ENCODE assay signal across 22 cellular contexts in genomic region chr22:41507330-41508063, GRCh38. TPM values are rescaled to one million over a fixed set of nuclear protein-coding genes. Genes with fewer than 3 reads are reported as not detected.
DNase-seq lines count a peak whose midpoint lies in the region; ATAC-seq and TF ChIP-seq lines count a peak whose summit lies in the region.
"Had no signal": no experiment of that assay in that cellular context is flagged by ENCODE, and none has a peak within 500 bp of the region (broad histone marks: within the 10 kb centered on the region; RNA-seq: fewer than 3 reads in every experiment).

No MANE protein-coding gene starts in this region.

- H3K4ac ChIP-seq in mesendoderm (ENCODE audit: low read depth, low read length) = no peak overlapping the region

- DNase-seq in activated naive CD4-positive, alpha-beta T cell treated with anti-CD3 and anti-CD28 coated beads, Interleukin-2, amount 50 U/mL, for 72 hours (ENCODE audit: low spot score in 2 of 2) = no peak
- DNase-seq in activated naive CD4-positive, alpha-beta T cell treated with Interleukin-2 at 50 U/mL for 16 hours = no peak
- DNase-seq in mesendoderm (no peak), substantia nigra (lab: John Stamatoyannopoulos, UW) (peak in 4 of 49 donors; percentile 16 to 77 (median 36)), DMS114 treated with DMSO at 0.1 percent for 48 hours (lab: John Stamatoyannopoulos, UW; ENCODE audit: unreplicated experiment) (no peak), brain microvascular endothelial cell (no peak)
- DNase-seq: 8988T; activated CD4-positive, alpha-beta T cell treated with anti-CD3 and anti-CD28 coated beads for 48 hours; activated CD8-positive, alpha-beta memory T cell treated with anti-CD3 and anti-CD28 coated beads, Interleukin-2, amount 10 ng/mL, durations not matched to agents 7 days and 5 days; activated effector memory CD4-positive, alpha-beta T cell treated with Interleukin-2 at 50 U/mL for 16 hours; BE2C; EL; hippocampal formation; natural killer cell; NCI-H1105; NCI-H2081 treated with DMSO at 0.1 percent for 48 hours; NCI-H510A treated with DMSO at 0.1 percent for 48 hours; RPMI8226; stimulated activated CD4-positive, alpha-beta T cell treated with anti-CD3 and anti-CD28 coated beads, Interleukin-12 subunit alpha, Interleukin-12 subunit beta, amount 100 ng/mL, for 4 hours had no signal

- no peak overlapping the region for H3K4me3 Mint-ChIP-seq in brain
- H3K4me3 Mint-ChIP-seq: activated CD8-positive, alpha-beta memory T cell treated with anti-CD3 and anti-CD28 coated beads, Interleukin-2, amount 10 ng/mL, durations not matched to agents 7 days and 5 days; natural killer cell had no signal

- no peak for ATAC-seq in activated naive CD4-positive, alpha-beta T cell treated with anti-CD3 and anti-CD28 coated beads, Interleukin-2, amount 50 U/mL, for 72 hours
- ATAC-seq in GM21515 (IDR thresholded peaks at IDR 0.05; ENCODE audit: unreplicated experiment) = no peak
- ATAC-seq: activated CD8-positive, alpha-beta memory T cell treated with anti-CD3 and anti-CD28 coated beads, Interleukin-2, amount 10 ng/mL, durations not matched to agents 7 days and 5 days; natural killer cell had no signal

- no peaks in the 10 kb centered on the region for H3K27me3 ChIP-seq in mesendoderm (ENCODE audit: insufficient read depth, low read length, poor library complexity)
- H3K27me3 ChIP-seq in brain microvascular endothelial cell (replicated peaks) = no peaks in the 10 kb centered on the region
- H3K27me3 ChIP-seq: BE2C had no signal

- H3K4me1 ChIP-seq in mesendoderm (ENCODE audit: control insufficient read depth, low read depth, low read length) = peaks cover 4% of the 10 kb centered on the region
- H3K4me1 ChIP-seq: BE2C had no signal

- H3K36me3 Mint-ChIP-seq in activated naive CD4-positive, alpha-beta T cell treated with anti-CD3 and anti-CD28 coated beads, Interleukin-2, amount 50 U/mL, for 72 hours = no peaks in the 10 kb centered on the region
- peaks cover 40% of the 10 kb centered on the region for H3K36me3 Mint-ChIP-seq in brain

- no peak overlapping the region for H2AK5ac ChIP-seq in mesendoderm (ENCODE audit: low read length)

- H3K79me2 ChIP-seq in mesendoderm (ENCODE audit: control insufficient read depth, insufficient read depth, low read length) = no peaks in the 10 kb centered on the region

- H3K27ac Mint-ChIP-seq in activated naive CD4-positive, alpha-beta T cell treated with anti-CD3 and anti-CD28 coated beads, Interleukin-2, amount 50 U/mL, for 72 hours = peak overlapping the region; percentile 5 to 62
- H3K27ac Mint-ChIP-seq in brain = peak overlapping the region in 4 of 5 experiments; percentile 78 to 96 (median 94)
- H3K27ac Mint-ChIP-seq: activated CD8-positive, alpha-beta memory T cell treated with anti-CD3 and anti-CD28 coated beads, Interleukin-2, amount 10 ng/mL, durations not matched to agents 7 days and 5 days had no signal

- no peaks in the 10 kb centered on the region for H3K36me3 ChIP-seq in mesendoderm (ENCODE audit: control insufficient read depth, insufficient read depth, low read length)
- peaks cover 18% of the 10 kb centered on the region for H3K36me3 ChIP-seq in brain microvascular endothelial cell (replicated peaks)

- no peak overlapping the region for H3K4me2 ChIP-seq in mesendoderm (ENCODE audit: low read length)

- no peak overlapping the region for H3K23ac ChIP-seq in mesendoderm (ENCODE audit: low read length)

- no CpG with 5 or more reads among the region's 23 CpGs for WGBS in mesendoderm (ENCODE audit: extremely low coverage, insufficient coverage, low lambda C conversion rate)

- H4K8ac ChIP-seq in mesendoderm (ENCODE audit: low read depth, low read length) = no peak overlapping the region

- no peak overlapping the region for H2BK120ac ChIP-seq in mesendoderm (ENCODE audit: low read depth, low read length)

- H3K18ac ChIP-seq in mesendoderm (ENCODE audit: low read length) = no peak overlapping the region

- no peak overlapping the region for H3K4me3 ChIP-seq in mesendoderm (ENCODE audit: low read length)
- no peak overlapping the region for H3K4me3 ChIP-seq in brain microvascular endothelial cell (ENCODE audit: low read depth, low read length)

- H3K79me1 ChIP-seq in mesendoderm (ENCODE audit: low read length) = peaks cover 2% of the 10 kb centered on the region

- H3K27ac ChIP-seq in mesendoderm (ENCODE audit: low read depth, low read length) (no peak overlapping the region), substantia nigra (ENCODE audit: low read depth, low read length, poor library complexity, severe bottlenecking) (peak overlapping the region; percentile 88), brain microvascular endothelial cell (no peak overlapping the region)

- no peak overlapping the region for H2BK15ac ChIP-seq in mesendoderm (replicated peaks; ENCODE audit: low read depth)

- peaks cover 29% of the 10 kb centered on the region for H3K4me1 Mint-ChIP-seq in brain
- H3K4me1 Mint-ChIP-seq: activated CD8-positive, alpha-beta memory T cell treated with anti-CD3 and anti-CD28 coated beads, Interleukin-2, amount 10 ng/mL, durations not matched to agents 7 days and 5 days had no signal

- peak overlapping the region; percentile 34 for H3K56ac ChIP-seq in mesendoderm (ENCODE audit: low read length)

- H4K5ac ChIP-seq in mesendoderm (ENCODE audit: low read length) = no peak overlapping the region

- H3K27me3 Mint-ChIP-seq in brain = no peaks in the 10 kb centered on the region
- H3K27me3 Mint-ChIP-seq: activated CD8-positive, alpha-beta memory T cell treated with anti-CD3 and anti-CD28 coated beads, Interleukin-2, amount 10 ng/mL, durations not matched to agents 7 days and 5 days had no signal

- in situ Hi-C loops in brain microvascular endothelial cell (cut with HindIII; ENCODE audit: low pct_ligation_motif_present, low sequenced_read_pairs) = no loop called here

- no peaks in the 10 kb centered on the region for H3K9me3 Mint-ChIP-seq in activated naive CD4-positive, alpha-beta T cell treated with anti-CD3 and anti-CD28 coated beads, Interleukin-2, amount 50 U/mL, for 72 hours
- no peaks in the 10 kb centered on the region for H3K9me3 Mint-ChIP-seq in brain
- H3K9me3 Mint-ChIP-seq: natural killer cell had no signal

- H2BK5ac ChIP-seq in mesendoderm (ENCODE audit: low read length) = no peak overlapping the region

- TF ChIP-seq CTCF in brain (conservative IDR thresholded peaks at IDR 0.05) (no peak), brain microvascular endothelial cell (IDR thresholded peaks at IDR 0.05; ENCODE audit: low read depth, low read length, missing control alignments) (no peak)

- no peak overlapping the region for H3K9ac ChIP-seq in mesendoderm (ENCODE audit: low read length)

RNA-seq across cellular contexts. Expression of gene POLR3H, which starts 36.8 kb away (rescaled TPM):
- total RNA-seq in activated naive CD4-positive, alpha-beta T cell treated with anti-CD3 and anti-CD28 coated beads, Interleukin-2, amount 50 U/mL, for 72 hours = 10 to 100 TPM; 11.2 to 32.7 TPM
- polyA plus RNA-seq in brain (ENCODE audit: insufficient read depth, low read depth, low replicate concordance) = 39.3 TPM
- 25.5 TPM for polyA plus RNA-seq in mesendoderm (2013, experiment 1 of 2)
- polyA plus RNA-seq in mesendoderm (2013, experiment 2 of 2) = 24.3 TPM

RNA-seq across cellular contexts. Expression of gene ACO2, which starts 38.6 kb away (rescaled TPM):
- 100 to 1,000 TPM in 1 of 2 donors, 10 to 100 TPM in 1; 100.0 to 112 TPM for total RNA-seq in activated naive CD4-positive, alpha-beta T cell treated with anti-CD3 and anti-CD28 coated beads, Interleukin-2, amount 50 U/mL, for 72 hours
- 234 TPM for polyA plus RNA-seq in brain (ENCODE audit: insufficient read depth, low read depth, low replicate concordance)
- polyA plus RNA-seq in mesendoderm (2013, experiment 1 of 2) = 33.3 TPM
- 33.1 TPM for polyA plus RNA-seq in mesendoderm (2013, experiment 2 of 2)

RNA-seq across cellular contexts. Expression of gene PHF5A, which starts 39.0 kb away (rescaled TPM):
- 10 to 100 TPM; 61.3 to 76.5 TPM for total RNA-seq in activated naive CD4-positive, alpha-beta T cell treated with anti-CD3 and anti-CD28 coated beads, Interleukin-2, amount 50 U/mL, for 72 hours
- polyA plus RNA-seq in brain (ENCODE audit: insufficient read depth, low read depth, low replicate concordance) = 42.8 TPM
- polyA plus RNA-seq in mesendoderm (2013, experiment 1 of 2) = 112 TPM
- polyA plus RNA-seq in mesendoderm (2013, experiment 2 of 2) = 109 TPM

RNA-seq across cellular contexts. Expression of gene CSDC2, which starts 53.3 kb away (rescaled TPM):
- not detected for total RNA-seq in activated naive CD4-positive, alpha-beta T cell treated with anti-CD3 and anti-CD28 coated beads, Interleukin-2, amount 50 U/mL, for 72 hours
- polyA plus RNA-seq in brain (ENCODE audit: insufficient read depth, low read depth, low replicate concordance) = 9.6 TPM
- 2.6 TPM for polyA plus RNA-seq in mesendoderm (2013, experiment 1 of 2)
- 2.4 TPM for polyA plus RNA-seq in mesendoderm (2013, experiment 2 of 2)
- total RNA-seq: activated CD8-positive, alpha-beta memory T cell treated with anti-CD3 and anti-CD28 coated beads, Interleukin-2, amount 10 ng/mL, durations not matched to agents 7 days and 5 days; natural killer cell had no signal
- polyA plus RNA-seq: keratinocyte had no signal
